ENCODE assay signal across 9 cellular contexts in genomic region chr16:3401719-3402397, GRCh38. TPM values are rescaled to one million over a fixed set of nuclear protein-coding genes. Genes with fewer than 3 reads are reported as not detected.
DNase-seq lines count a peak whose midpoint lies in the region; ATAC-seq and TF ChIP-seq lines count a peak whose summit lies in the region.
"Had no signal": no experiment of that assay in that cellular context is flagged by ENCODE, and none has a peak within 500 bp of the region (broad histone marks: within the 10 kb centered on the region; RNA-seq: fewer than 3 reads in every experiment).

No MANE protein-coding gene starts in this region.

- peak overlapping the region; percentile 98 to 100 for H3K4me3 ChIP-seq in body of pancreas
- H3K4me3 ChIP-seq in lower lobe of right lung, result peak overlapping the region; percentile 89
- H3K4me3 ChIP-seq in upper lobe of right lung, result peak overlapping the region; percentile 96

- no peaks in the 10 kb centered on the region for H3K27me3 ChIP-seq in body of pancreas
- H3K27me3 ChIP-seq in lower lobe of right lung (ENCODE audit: low read depth), result no peaks in the 10 kb centered on the region
- H3K27me3 ChIP-seq in upper lobe of right lung, result no peaks in the 10 kb centered on the region

- peaks cover 20% of the 10 kb centered on the region in 2 donors for H3K36me3 ChIP-seq in body of pancreas (replicated peaks in 1 of 2; ENCODE audit: insufficient read depth in 1 of 2, low read depth in 2 of 2)
- peaks cover 34% of the 10 kb centered on the region for H3K36me3 ChIP-seq in lower lobe of right lung
- peaks cover 24% of the 10 kb centered on the region for H3K36me3 ChIP-seq in upper lobe of right lung

- H3K27ac ChIP-seq in body of pancreas, result peak overlapping the region; percentile 76 to 86 (median 80)
- peak overlapping the region; percentile 89 for H3K27ac ChIP-seq in lower lobe of right lung
- peak overlapping the region; percentile 69 for H3K27ac ChIP-seq in upper lobe of right lung

- DNase-seq in NCI-H1417 (lab: John Stamatoyannopoulos, UW) (peak; percentile 23 to 52 (median 28)), NCI-H1417 treated with DMSO at 0.1 percent for 48 hours (lab: John Stamatoyannopoulos, UW) (no peak), LHCN-M2 (ENCODE audit: low read depth) (peak; percentile 15), body of pancreas (no peak), lower lobe of right lung (no peak), upper lobe of right lung (no peak), SKM-1 (lab: John Stamatoyannopoulos, UW; ENCODE audit: unreplicated experiment) (no peak)

- TF ChIP-seq CTCF in body of pancreas (IDR thresholded peaks at IDR 0.05) (no peak), lower lobe of right lung (IDR thresholded peaks at IDR 0.05) (no peak), upper lobe of right lung (IDR thresholded peaks at IDR 0.05) (no peak)

- 35 to 37% methylated on average over 12 to 17 of the region's 17 CpGs for WGBS in body of pancreas, 2 donors

- H3K4me1 ChIP-seq in body of pancreas (peaks cover 20% of the 10 kb centered on the region), lower lobe of right lung (peaks cover 27% of the 10 kb centered on the region), upper lobe of right lung (peaks cover 11% of the 10 kb centered on the region)

- no peak for ATAC-seq in body of pancreas
- ATAC-seq in lower lobe of right lung, result no peak
- no peak for ATAC-seq in upper lobe of right lung
- ATAC-seq in HG03039 (IDR thresholded peaks at IDR 0.05; ENCODE audit: unreplicated experiment), result no peak

- TF ChIP-seq POLR2A in body of pancreas (IDR thresholded peaks at IDR 0.05), result no peak

- H3K9me3 ChIP-seq in body of pancreas (peaks cover 0 to 27% (median 0%) of the 10 kb centered on the region in 3 donors), lower lobe of right lung (peaks cover 35% of the 10 kb centered on the region), upper lobe of right lung (peaks cover 17% of the 10 kb centered on the region)

- intact Hi-C loops in body of pancreas (cut with DNase I) (no loop called here), lower lobe of right lung (cut with DNase I) (no loop called here), upper lobe of right lung (cut with DNase I) (no loop called here)

RNA-seq across cellular contexts. Expression of gene ZNF174, which starts 0.8 kb away (rescaled TPM):
- total RNA-seq in LHCN-M2 (2014; rRNA removed) (10.7 and 13.4 TPM in 2 replicates), body of pancreas (10 to 100 TPM in 1 of 2 donors, 1 to 10 TPM in 1; 4.9 to 13.0 TPM), lower lobe of right lung (9.0 TPM), upper lobe of right lung (7.7 TPM)
- polyA plus RNA-seq in LHCN-M2 (2012), result 6.5 TPM

RNA-seq across cellular contexts. Expression of gene ZSCAN32, which starts 1.1 kb away (rescaled TPM):
- total RNA-seq in LHCN-M2 (2014; rRNA removed) (9.4 and 14.5 TPM in 2 replicates), body of pancreas (1 to 10 TPM; 4.0 to 7.3 TPM), lower lobe of right lung (12.7 TPM), upper lobe of right lung (13.1 TPM)
- polyA plus RNA-seq in LHCN-M2 (2012), result 6.9 TPM

RNA-seq across cellular contexts. Expression of gene ZNF597, which starts 41.4 kb away (rescaled TPM):
- total RNA-seq in LHCN-M2 (2014; rRNA removed), result 1.9 TPM in 2 replicates
- polyA plus RNA-seq in LHCN-M2 (2012), result 0.69 TPM
- total RNA-seq in body of pancreas, result 1 to 10 TPM; 1.3 to 2.3 TPM
- total RNA-seq in lower lobe of right lung, result 4.4 TPM
- total RNA-seq in upper lobe of right lung, result 5.1 TPM
- total RNA-seq: Daoy had no signal

RNA-seq across cellular contexts. Expression of gene NAA60, which starts 41.6 kb away (rescaled TPM):
- total RNA-seq in LHCN-M2 (2014; rRNA removed) (10.5 and 50.2 TPM in 2 replicates), body of pancreas (10 to 100 TPM; 28.3 to 36.3 TPM), lower lobe of right lung (56.3 TPM), upper lobe of right lung (56.2 TPM)
- polyA plus RNA-seq in LHCN-M2 (2012), result 31.4 TPM

RNA-seq across cellular contexts. Expression of gene OR2C1, which starts 46.2 kb away (rescaled TPM):
- total RNA-seq in LHCN-M2 (2014; rRNA removed), result 0.17 TPM in 1 of 2 replicates, not detected in the other
- 0.04 TPM for polyA plus RNA-seq in LHCN-M2 (2012)
- not detected for total RNA-seq in body of pancreas
- total RNA-seq in lower lobe of right lung, result not detected
- total RNA-seq in upper lobe of right lung, result not detected
- total RNA-seq: Daoy had no signal

Comparison
In these comparisons a context has a peak if more than half of its experiments do, and no peak if none do; other contexts are left out.
1. DNase-seq: peak in NCI-H1417 (3 of 3) and LHCN-M2 (single experiment); none in NCI-H1417 treated with DMSO at 0.1 percent for 48 hours (single experiment), body of pancreas (0 of 4), lower lobe of right lung (single experiment), upper lobe of right lung (single experiment) and SKM-1 (single experiment).
2. Peak in every context shown above with its lines, with median percentiles within 50 percentile points of each other: H3K27ac ChIP-seq and H3K4me3 ChIP-seq.